In the genomic region with DNA sequence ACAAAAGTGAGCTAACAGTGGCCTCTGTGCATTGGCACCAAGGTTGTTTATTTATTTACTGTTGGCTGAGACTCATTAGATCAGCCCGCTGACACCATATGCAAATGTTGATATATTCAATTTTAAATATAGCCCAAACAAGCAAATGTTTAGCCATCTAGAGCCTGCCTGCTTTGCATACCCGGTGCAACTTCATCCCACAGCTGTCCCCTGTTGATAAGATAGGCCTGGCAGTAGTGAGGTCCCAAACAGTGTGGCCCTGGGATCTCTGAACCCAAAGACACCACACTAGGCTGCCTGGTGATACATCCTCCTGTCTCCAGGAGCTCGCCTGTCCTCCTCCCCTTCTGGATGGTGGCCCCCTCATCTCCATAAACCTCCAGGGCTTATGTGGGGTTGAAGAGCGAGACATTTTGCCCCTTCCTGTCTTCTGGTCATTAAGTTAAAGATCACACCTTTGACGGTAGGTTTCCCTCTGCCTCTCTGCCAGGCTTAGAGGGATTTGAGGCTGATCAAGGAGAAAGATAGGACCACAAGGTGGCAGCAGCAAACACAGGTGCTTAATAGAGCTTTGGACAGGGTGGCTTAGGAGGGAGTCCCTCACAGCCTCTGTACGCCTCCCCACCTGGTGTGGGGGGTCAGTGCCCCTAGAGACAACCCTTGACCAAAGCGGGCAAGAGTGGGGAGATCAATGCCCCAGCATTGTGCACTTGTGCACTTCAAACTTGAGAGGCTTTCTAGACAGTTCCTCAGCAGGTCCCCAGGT, we compare ENCODE assay signal across 8 cellular contexts. TPM values are rescaled to one million over a fixed set of nuclear protein-coding genes. Genes with fewer than 3 reads are reported as not detected.
DNase-seq lines count a peak whose midpoint lies in the region; ATAC-seq and TF ChIP-seq lines count a peak whose summit lies in the region.

No MANE protein-coding gene starts in this region.

- no peaks in the 10 kb centered on the region for H3K36me3 Mint-ChIP-seq in CD14-positive monocyte

- H3K79me2 ChIP-seq in SK-N-SH (ENCODE audit: insufficient read depth) = no peaks in the 10 kb centered on the region

- H3K4me1 ChIP-seq in SK-N-SH (ENCODE audit: control insufficient read depth in 1 of 2, insufficient read depth in 2 of 2, low read depth in 1 of 2, low read length in 1 of 2) = no peaks in the 10 kb centered on the region
- H3K4me1 ChIP-seq in psoas muscle = no peaks in the 10 kb centered on the region

- no peaks in the 10 kb centered on the region for H3K36me3 ChIP-seq in SK-N-SH (replicated peaks in 1 of 2; ENCODE audit: control insufficient read depth in 1 of 2, insufficient read depth in 2 of 2, low read length in 1 of 2)
- H3K36me3 ChIP-seq in psoas muscle (ENCODE audit: insufficient read depth in 1 of 2, low read depth in 1 of 2) = no peaks in the 10 kb centered on the region

- intact Hi-C loops in psoas muscle (cut with DNase I) = loop anchor here in 1 of 2 donors (5.0 to 10.0 kb wide), 2 partner anchors 139 to 206 kb away; no protein-coding TSS in a partner anchor
- intact Hi-C loops in CD14-positive monocyte (cut with micrococcal nuclease) = no loop called here

- TF ChIP-seq RAD21 in SK-N-SH (IDR thresholded peaks at IDR 0.05; ENCODE audit: low read length) = peak; percentile 29

- WGBS in SK-N-SH (ENCODE audit: low lambda C conversion rate) = 22% methylated on average over 7 of the region's 7 CpGs
- WGBS in psoas muscle, 3 donors = 64 to 65% (median 65%) methylated on average over 7 of the region's 7 CpGs

- no peaks in the 10 kb centered on the region for H3K4me1 Mint-ChIP-seq in CD14-positive monocyte

- H3K9me3 ChIP-seq in SK-N-SH = no peaks in the 10 kb centered on the region
- peaks cover 4% of the 10 kb centered on the region for H3K9me3 ChIP-seq in psoas muscle

- H3K9me3 Mint-ChIP-seq in CD14-positive monocyte = peaks cover 7 to 23% (median 14%) of the 10 kb centered on the region in 7 donors

- no peak overlapping the region for H3K9ac ChIP-seq in SK-N-SH

- H3K27ac ChIP-seq in SK-N-SH (ENCODE audit: low read depth in 2 of 2, low read length in 1 of 2) (no peak overlapping the region), psoas muscle (no peak overlapping the region)

- no peak overlapping the region for H3K4me2 ChIP-seq in SK-N-SH

- peak; percentile 45 for TF ChIP-seq CTCF in SK-N-SH (IDR thresholded peaks at IDR 0.05)
- peak; percentile 20 for TF ChIP-seq CTCF in psoas muscle (IDR thresholded peaks at IDR 0.05)
- no peak for TF ChIP-seq CTCF in CD14-positive monocyte (IDR thresholded peaks at IDR 0.05)

- POLR2A ChIA-PET in SK-N-SH (lab: Yijun Ruan, JAX) = interaction anchor here (0.6 kb wide), 1 partner anchor 34 kb away, joined by 3 read pairs; no protein-coding TSS in a partner anchor

- no peak overlapping the region for H3K4me3 ChIP-seq in SK-N-SH (ENCODE audit: low read depth in 2 of 2, low read length in 1 of 2)
- H3K4me3 ChIP-seq in psoas muscle = no peak overlapping the region

- H3K27ac Mint-ChIP-seq in CD14-positive monocyte = peak overlapping the region in 1 of 7 donors; percentile 64

- TF ChIP-seq EP300 in SK-N-SH (IDR thresholded peaks at IDR 0.05; ENCODE audit: borderline replicate concordance in 1 of 2, low read depth in 1 of 2, low read length in 1 of 2) = no peak

- no peaks in the 10 kb centered on the region for H4K20me1 ChIP-seq in SK-N-SH (ENCODE audit: insufficient read depth)

- ATAC-seq in HG02798 (IDR thresholded peaks at IDR 0.05; ENCODE audit: poor library complexity, unreplicated experiment) (peak; percentile 60), psoas muscle (no peak)

- peak; percentile 3 to 40 for DNase-seq in SHP77 (lab: John Stamatoyannopoulos, UW)
- no peak for DNase-seq in SHP77 treated with DMSO at 0.1 percent for 48 hours (lab: John Stamatoyannopoulos, UW)
- no peak for DNase-seq in SK-N-SH
- DNase-seq in dermis microvascular lymphatic vessel endothelial cell (ENCODE audit: low read depth in 2 of 2) = peak; percentile 18 to 50
- no peak for DNase-seq in psoas muscle
- DNase-seq in NCI-H1417 treated with DMSO at 0.1 percent for 48 hours (lab: John Stamatoyannopoulos, UW) = no peak
- no peak for DNase-seq in CD14-positive monocyte (ENCODE audit: low spot score)

- H3F3A ChIP-seq in SK-N-SH (replicated peaks; ENCODE audit: insufficient read depth) = no peaks in the 10 kb centered on the region

- peaks cover 3 to 11% (median 8%) of the 10 kb centered on the region in 3 donors for H3K27me3 Mint-ChIP-seq in CD14-positive monocyte (ENCODE audit: low read depth in 3 of 3)

- no peaks in the 10 kb centered on the region for H3K9me2 ChIP-seq in SK-N-SH

- no peak overlapping the region for H2AFZ ChIP-seq in SK-N-SH (ENCODE audit: low read depth)

- peaks cover 6% of the 10 kb centered on the region for H3K27me3 ChIP-seq in SK-N-SH (ENCODE audit: insufficient read depth)
- H3K27me3 ChIP-seq in psoas muscle (ENCODE audit: insufficient read depth in 3 of 3, low read length in 2 of 3) = no peaks in the 10 kb centered on the region

- H3K4me3 Mint-ChIP-seq in CD14-positive monocyte = no peak overlapping the region

- CTCF ChIA-PET in SK-N-SH (lab: Yijun Ruan, JAX) = interaction anchor here (0.6 to 3.9 kb wide), 9 partner anchors 11 to 211 kb away, joined by 3 to 38 read pairs (median 4); no protein-coding TSS in a partner anchor

TF ChIP-seq in SK-N-SH, 30 proteins besides CTCF, POLR2A, EP300 and RAD21:
- peak; percentile 43 for TF ChIP-seq SMC3 (IDR thresholded peaks at IDR 0.05; ENCODE audit: low read depth, low read length)
- TF ChIP-seq, protein P1, sequence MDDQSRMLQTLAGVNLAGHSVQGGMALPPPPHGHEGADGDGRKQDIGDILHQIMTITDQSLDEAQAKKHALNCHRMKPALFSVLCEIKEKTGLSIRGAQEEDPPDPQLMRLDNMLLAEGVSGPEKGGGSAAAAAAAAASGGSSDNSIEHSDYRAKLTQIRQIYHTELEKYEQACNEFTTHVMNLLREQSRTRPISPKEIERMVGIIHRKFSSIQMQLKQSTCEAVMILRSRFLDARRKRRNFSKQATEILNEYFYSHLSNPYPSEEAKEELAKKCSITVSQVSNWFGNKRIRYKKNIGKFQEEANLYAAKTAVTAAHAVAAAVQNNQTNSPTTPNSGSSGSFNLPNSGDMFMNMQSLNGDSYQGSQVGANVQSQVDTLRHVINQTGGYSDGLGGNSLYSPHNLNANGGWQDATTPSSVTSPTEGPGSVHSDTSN (IDR thresholded peaks at IDR 0.05) = no peak

RNA-seq across cellular contexts. Expression of a gene that starts 23.7 kb away (rescaled TPM):
- polyA plus RNA-seq in SK-N-SH (2012; rRNA removed) (1.2 and 1.3 TPM in 2 replicates), psoas muscle (1 to 10 TPM in 1 of 3 donors, under 1 TPM in 2; 0.10 to 1.2 (median 0.11) TPM), CD14-positive monocyte (not detected)
- 1.2 TPM in 2 replicates for polyA plus RNA-seq in SK-N-SH (2012; cell fraction: cytosol; rRNA removed)
- polyA plus RNA-seq in SK-N-SH (2012; cell fraction: nucleus; rRNA removed) = 0.65 and 1.3 TPM in 2 replicates
- total RNA-seq in dermis microvascular lymphatic vessel endothelial cell (0.25 and 0.51 TPM in 2 replicates), psoas muscle (under 1 TPM; 0.13 to 0.88 (median 0.45) TPM)

RNA-seq across cellular contexts. Expression of a gene that starts 47.7 kb away (rescaled TPM):
- 1.6 TPM in 2 replicates for polyA plus RNA-seq in SK-N-SH (2012; rRNA removed)
- 1.6 and 2.1 TPM in 2 replicates for polyA plus RNA-seq in SK-N-SH (2012; cell fraction: cytosol; rRNA removed)
- 0.94 and 1.2 TPM in 2 replicates for polyA plus RNA-seq in SK-N-SH (2012; cell fraction: nucleus; rRNA removed)
- total RNA-seq in dermis microvascular lymphatic vessel endothelial cell = 0.13 TPM in 2 replicates
- 1 to 10 TPM in 1 of 4 donors, under 1 TPM in 3; 0.37 to 1.6 (median 0.51) TPM for total RNA-seq in psoas muscle
- polyA plus RNA-seq in psoas muscle = 1 to 10 TPM in 1 of 3 donors, under 1 TPM in 2; 0.52 to 1.3 (median 0.96) TPM
- under 1 TPM in 1 of 2 donors, not detected in 1; 0.14 TPM for polyA plus RNA-seq in CD14-positive monocyte

Comparison
In these comparisons a context has a peak if more than half of its experiments do, and no peak if none do; other contexts are left out.
1. DNase-seq: peak in SHP77 (2 of 2) and dermis microvascular lymphatic vessel endothelial cell (2 of 2); none in SHP77 treated with DMSO at 0.1 percent for 48 hours (single experiment), SK-N-SH (single experiment), psoas muscle (0 of 2), NCI-H1417 treated with DMSO at 0.1 percent for 48 hours (single experiment) and CD14-positive monocyte (single experiment).